In genomic region chr12:102549691-102550090, GRCh38 we compare ENCODE assay signal across 1 cellular context.
TF ChIP-seq lines count a peak whose summit lies in the region.

No MANE protein-coding gene starts in this region.

TF ChIP-seq in GM23338, 12 proteins besides CTCF, POLR2A, EP300 and RAD21 (continued from another document):
- TF ChIP-seq ZNF462 (CRISPR knock-in tag; IDR thresholded peaks at IDR 0.05) (no peak), ZNF114 (CRISPR knock-in tag; IDR thresholded peaks at IDR 0.05) (no peak), JUNB (IDR thresholded peaks at IDR 0.05; ENCODE audit: unreplicated experiment) (no peak), EZH2 (IDR thresholded peaks at IDR 0.05; ENCODE audit: low read depth, unreplicated experiment) (no peak), REST (IDR thresholded peaks at IDR 0.05; ENCODE audit: unreplicated experiment) (no peak), CREB1 (CRISPR knock-in tag; IDR thresholded peaks at IDR 0.05; ENCODE audit: low read depth) (no peak), NANOG (IDR thresholded peaks at IDR 0.05; ENCODE audit: borderline replicate concordance) (no peak), EZH2phosphoT487 (IDR thresholded peaks at IDR 0.05; ENCODE audit: unreplicated experiment) (no peak)
- TF ChIP-seq, protein P1, sequence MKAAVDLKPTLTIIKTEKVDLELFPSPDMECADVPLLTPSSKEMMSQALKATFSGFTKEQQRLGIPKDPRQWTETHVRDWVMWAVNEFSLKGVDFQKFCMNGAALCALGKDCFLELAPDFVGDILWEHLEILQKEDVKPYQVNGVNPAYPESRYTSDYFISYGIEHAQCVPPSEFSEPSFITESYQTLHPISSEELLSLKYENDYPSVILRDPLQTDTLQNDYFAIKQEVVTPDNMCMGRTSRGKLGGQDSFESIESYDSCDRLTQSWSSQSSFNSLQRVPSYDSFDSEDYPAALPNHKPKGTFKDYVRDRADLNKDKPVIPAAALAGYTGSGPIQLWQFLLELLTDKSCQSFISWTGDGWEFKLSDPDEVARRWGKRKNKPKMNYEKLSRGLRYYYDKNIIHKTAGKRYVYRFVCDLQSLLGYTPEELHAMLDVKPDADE (IDR thresholded peaks at IDR 0.05) = no peak
TF ChIP-seq in GM23338: peak in this region for 0.
